17 cellular contexts compared by ENCODE assay signal in the genomic region with DNA sequence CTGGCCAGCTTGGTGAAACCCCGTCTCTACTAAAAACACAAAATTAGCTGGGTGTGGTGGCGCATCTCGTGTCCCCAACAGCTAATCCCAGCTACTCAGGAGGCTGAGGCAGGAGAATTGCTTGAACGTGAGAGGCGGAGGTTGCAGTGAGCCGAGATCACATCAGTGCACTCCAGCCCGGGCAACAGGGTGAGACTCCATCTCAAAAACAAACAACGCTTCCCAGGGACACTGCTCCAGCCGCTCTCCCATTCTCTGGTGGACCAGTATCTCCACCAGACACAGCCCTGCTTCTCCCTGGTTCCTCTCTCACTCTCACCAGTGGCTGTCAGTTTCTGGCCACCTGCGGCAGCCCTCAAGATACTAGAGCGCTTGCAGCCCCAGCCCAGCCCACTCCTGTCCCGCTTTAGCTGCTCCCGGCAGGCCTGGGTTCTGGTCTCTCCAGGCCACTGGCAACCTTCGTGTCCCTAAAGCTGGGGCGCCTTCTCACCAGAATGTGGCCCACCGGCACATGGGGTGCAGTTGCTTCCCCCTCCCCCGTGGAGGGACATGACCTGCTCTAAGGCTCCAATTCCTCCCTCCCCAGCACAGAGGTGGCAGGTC. TPM values are rescaled to one million over a fixed set of nuclear protein-coding genes. Genes with fewer than 3 reads are reported as not detected.
"Had no signal": no experiment of that assay in that cellular context is flagged by ENCODE, and none has a peak within 500 bp of the region (broad histone marks: within the 10 kb centered on the region; RNA-seq: fewer than 3 reads in every experiment).

No MANE protein-coding gene starts in this region.

- H3K4me3 Mint-ChIP-seq: naive thymus-derived CD4-positive, alpha-beta T cell; nephron progenitor cell had no signal

- H3K9me3 Mint-ChIP-seq: naive thymus-derived CD4-positive, alpha-beta T cell; nephron progenitor cell had no signal

- H3K36me3 ChIP-seq: colonic mucosa had no signal

- H2AFZ ChIP-seq: hepatocyte had no signal

- H3K27ac ChIP-seq: colonic mucosa, foreskin keratinocyte, hepatocyte, neutrophil, right atrium auricular region, stomach, thoracic aorta, transverse colon had no signal

- H3K79me2 ChIP-seq: hepatocyte had no signal

- H3K4me1 ChIP-seq: colonic mucosa, right atrium auricular region, stomach, transverse colon had no signal

- DNase-seq: colonic mucosa; dermis blood vessel endothelial cell; foreskin keratinocyte; head of caudate nucleus; mammary epithelial cell; naive thymus-derived CD4-positive, alpha-beta T cell; nephron progenitor cell; small intestine; stimulated activated CD4-positive, alpha-beta T cell treated with anti-CD3 and anti-CD28 coated beads, Interleukin-12 subunit alpha, Interleukin-12 subunit beta, amount 100 ng/mL, for 4 hours; stimulated activated naive CD4-positive, alpha-beta T cell; stomach; transverse colon had no signal

- H3K4me3 ChIP-seq: colonic mucosa, hepatocyte, right atrium auricular region, stomach, thoracic aorta, transverse colon had no signal

- H3K27me3 Mint-ChIP-seq: naive thymus-derived CD4-positive, alpha-beta T cell had no signal

- H3K4me2 ChIP-seq: hepatocyte had no signal

- H3K27me3 ChIP-seq: colonic mucosa, foreskin keratinocyte, hepatocyte, neutrophil, right atrium auricular region, stomach, transverse colon had no signal

- H3K9me3 ChIP-seq: colonic mucosa, neutrophil, right atrium auricular region, stomach, thoracic aorta, transverse colon had no signal

- ATAC-seq: foreskin keratinocyte; naive thymus-derived CD4-positive, alpha-beta T cell had no signal

- H3K27ac Mint-ChIP-seq: naive thymus-derived CD4-positive, alpha-beta T cell; nephron progenitor cell had no signal

RNA-seq across cellular contexts. Expression of gene SMIM1, which starts 44.7 kb away (rescaled TPM):
- total RNA-seq: kidney epithelial cell, stomach, transverse colon had no signal
